8 cellular contexts compared by ENCODE assay signal in genomic region chr7:44309271-44310091, GRCh38. TPM values are rescaled to one million over a fixed set of nuclear protein-coding genes. Genes with fewer than 3 reads are reported as not detected.
DNase-seq lines count a peak whose midpoint lies in the region; ATAC-seq and TF ChIP-seq lines count a peak whose summit lies in the region.

No MANE protein-coding gene starts in this region.

- TF ChIP-seq CTCF in AG04449 (IDR thresholded peaks at IDR 0.05; ENCODE audit: insufficient read depth, low read length, missing control alignments) = no peak
- TF ChIP-seq CTCF in GM23338 (conservative IDR thresholded peaks at IDR 0.05; ENCODE audit: low read depth in 2 of 2) = no peak
- no peak for TF ChIP-seq CTCF in parathyroid adenoma (IDR thresholded peaks at IDR 0.05)

- intact Hi-C loops in activated T-helper 2 cell treated with anti-CD3 and anti-CD28 coated beads, Interferon-gamma antibody, Interleukin-2, Interleukin-4, amounts not matched to agents 10 μg/mL and 5 μg/mL and 100 μg/mL, durations not matched to agents 14 hours and 24 hours and 36 hours (cut with micrococcal nuclease) = no loop called here
- intact Hi-C loops in cardiac septum (cut with DNase I) = no loop called here

- no peaks in the 10 kb centered on the region for H3K36me3 ChIP-seq in GM23338 (ENCODE audit: insufficient read depth)
- no peaks in the 10 kb centered on the region for H3K36me3 ChIP-seq in parathyroid adenoma (ENCODE audit: control insufficient read depth, insufficient read depth, low read length)

- H3K4me1 Mint-ChIP-seq in GM23338 = no peaks in the 10 kb centered on the region
- peaks cover 5% of the 10 kb centered on the region for H3K4me1 Mint-ChIP-seq in activated T-helper 2 cell treated with anti-CD3 and anti-CD28 coated beads, Interferon-gamma antibody, Interleukin-2, Interleukin-4, amounts not matched to agents 10 μg/mL and 5 μg/mL and 100 μg/mL, durations not matched to agents 14 hours and 24 hours and 36 hours (ENCODE audit: low read depth)

- peak overlapping the region; percentile 67 for H3K4me3 Mint-ChIP-seq in GM23338
- no peak overlapping the region for H3K4me3 Mint-ChIP-seq in activated T-helper 2 cell treated with anti-CD3 and anti-CD28 coated beads, Interferon-gamma antibody, Interleukin-2, Interleukin-4, amounts not matched to agents 10 μg/mL and 5 μg/mL and 100 μg/mL, durations not matched to agents 14 hours and 24 hours and 36 hours (ENCODE audit: low read depth)

- H3K9me3 ChIP-seq in parathyroid adenoma (ENCODE audit: control insufficient read depth, low read length) = no peaks in the 10 kb centered on the region

- H3K27me3 Mint-ChIP-seq in GM23338 (ENCODE audit: insufficient read depth, low read depth, poor library complexity) = peaks cover 32% of the 10 kb centered on the region
- peaks cover 19% of the 10 kb centered on the region for H3K27me3 Mint-ChIP-seq in activated T-helper 2 cell treated with anti-CD3 and anti-CD28 coated beads, Interferon-gamma antibody, Interleukin-2, Interleukin-4, amounts not matched to agents 10 μg/mL and 5 μg/mL and 100 μg/mL, durations not matched to agents 14 hours and 24 hours and 36 hours (ENCODE audit: low read depth)

- H3K27me3 ChIP-seq in GM23338 (ENCODE audit: insufficient read depth) (peaks cover 39% of the 10 kb centered on the region), parathyroid adenoma (ENCODE audit: control insufficient read depth, insufficient read depth, low read length) (no peaks in the 10 kb centered on the region)

- H4K20me1 ChIP-seq in GM23338 (replicated peaks; ENCODE audit: insufficient read depth) = no peaks in the 10 kb centered on the region

- no peaks in the 10 kb centered on the region for H3K9me3 Mint-ChIP-seq in GM23338
- H3K9me3 Mint-ChIP-seq in activated T-helper 2 cell treated with anti-CD3 and anti-CD28 coated beads, Interferon-gamma antibody, Interleukin-2, Interleukin-4, amounts not matched to agents 10 μg/mL and 5 μg/mL and 100 μg/mL, durations not matched to agents 14 hours and 24 hours and 36 hours = no peaks in the 10 kb centered on the region

- H3K27ac ChIP-seq in GM23338 (ENCODE audit: low read depth) = no peak overlapping the region
- H3K27ac ChIP-seq in parathyroid adenoma = no peak overlapping the region

- H3K9me2 ChIP-seq in GM23338 (ENCODE audit: insufficient read depth) = no peaks in the 10 kb centered on the region

- ATAC-seq in GM23338 (peak; percentile 86), GM19455 (IDR thresholded peaks at IDR 0.05; ENCODE audit: unreplicated experiment) (no peak), HG02981 (IDR thresholded peaks at IDR 0.05; ENCODE audit: unreplicated experiment) (no peak)

- peak overlapping the region; percentile 45 for H3K4me3 ChIP-seq in AG04449 (ENCODE audit: low read depth, low read length)
- H3K4me3 ChIP-seq in GM23338 = peak overlapping the region; percentile 75
- no peak overlapping the region for H3K4me3 ChIP-seq in parathyroid adenoma (ENCODE audit: low read depth, low read length)

- H3K79me2 ChIP-seq in GM23338 (replicated peaks; ENCODE audit: insufficient read depth) (no peaks in the 10 kb centered on the region), parathyroid adenoma (peaks cover 1% of the 10 kb centered on the region)

- POLR2A ChIA-PET in AG04449 (lab: Yijun Ruan, JAX) = no interaction called here

- no peak overlapping the region for H3K27ac Mint-ChIP-seq in GM23338
- H3K27ac Mint-ChIP-seq in activated T-helper 2 cell treated with anti-CD3 and anti-CD28 coated beads, Interferon-gamma antibody, Interleukin-2, Interleukin-4, amounts not matched to agents 10 μg/mL and 5 μg/mL and 100 μg/mL, durations not matched to agents 14 hours and 24 hours and 36 hours = no peak overlapping the region

- H3K4me2 ChIP-seq in GM23338 (peak overlapping the region; percentile 90), parathyroid adenoma (ENCODE audit: low read length) (peak overlapping the region; percentile 31)

- no peaks in the 10 kb centered on the region for H3F3A ChIP-seq in GM23338 (replicated peaks; ENCODE audit: low read depth)

- H3K36me3 Mint-ChIP-seq in GM23338 (ENCODE audit: low read depth) = no peaks in the 10 kb centered on the region
- H3K36me3 Mint-ChIP-seq in activated T-helper 2 cell treated with anti-CD3 and anti-CD28 coated beads, Interferon-gamma antibody, Interleukin-2, Interleukin-4, amounts not matched to agents 10 μg/mL and 5 μg/mL and 100 μg/mL, durations not matched to agents 14 hours and 24 hours and 36 hours (ENCODE audit: low read depth) = no peaks in the 10 kb centered on the region

- no peak overlapping the region for H3K9ac ChIP-seq in parathyroid adenoma

- CTCF ChIA-PET in AG04449 (lab: Yijun Ruan, JAX) = interaction anchor here (1.3 to 3.0 kb wide), 2 partner anchors 9 to 69 kb away, joined by 4 to 25 read pairs; no protein-coding TSS in a partner anchor

- H2AFZ ChIP-seq in GM23338 = peak overlapping the region; percentile 99
- H2AFZ ChIP-seq in parathyroid adenoma = peak overlapping the region; percentile 63

- DNase-seq in AG04449 (ENCODE audit: low read depth, low spot score) = no peak
- peak; percentile 84 for DNase-seq in GM23338 (ENCODE audit: low spot score)
- peak; percentile 24 for DNase-seq in activated T-helper 2 cell treated with anti-CD3 and anti-CD28 coated beads, Interferon-gamma antibody, Interleukin-2, Interleukin-4, amounts not matched to agents 10 μg/mL and 5 μg/mL and 100 μg/mL, durations not matched to agents 14 hours and 24 hours and 36 hours (ENCODE audit: low spot score)
- DNase-seq in cardiac septum (ENCODE audit: low spot score) = peak; percentile 85
- DNase-seq in KG1 (lab: John Stamatoyannopoulos, UW) = no peak

- H3K4me1 ChIP-seq in GM23338 (ENCODE audit: insufficient read depth) (no peaks in the 10 kb centered on the region), parathyroid adenoma (peaks cover 3% of the 10 kb centered on the region)

TF ChIP-seq in GM23338, 12 proteins besides CTCF, POLR2A, EP300 and RAD21:
- no peak for TF ChIP-seq ZNF462 (CRISPR knock-in tag; IDR thresholded peaks at IDR 0.05)
- TF ChIP-seq POLR2AphosphoS5 (IDR thresholded peaks at IDR 0.05; ENCODE audit: low read depth) = 0 out of 2 replicates have a peak, but pooled peaks have one; percentile 37

RNA-seq across cellular contexts. Expression of gene CAMK2B, which starts 15.9 kb away (rescaled TPM):
- total RNA-seq in GM23338 (2014; rRNA removed; shearing (Covaris generic)) = not detected in 2 replicates
- not detected in 2 replicates for polyA plus RNA-seq in GM23338 (2016; fragmentation: Nextera tagmentation; extraction: Ambion mirVana)
- 1.9 and 2.1 TPM in 2 replicates for total RNA-seq in activated T-helper 2 cell treated with anti-CD3 and anti-CD28 coated beads, Interferon-gamma antibody, Interleukin-2, Interleukin-4, amounts not matched to agents 10 μg/mL and 5 μg/mL and 100 μg/mL, durations not matched to agents 14 hours and 24 hours and 36 hours
- total RNA-seq in cardiac septum = 149 TPM

Comparison
In these comparisons a context has a peak if more than half of its experiments do, and no peak if none do; other contexts are left out.
1. DNase-seq: peak in GM23338 (single experiment), activated T-helper 2 cell treated with anti-CD3 and anti-CD28 coated beads, Interferon-gamma antibody, Interleukin-2, Interleukin-4, amounts not matched to agents 10 μg/mL and 5 μg/mL and 100 μg/mL, durations not matched to agents 14 hours and 24 hours and 36 hours (single experiment) and cardiac septum (single experiment); none in AG04449 (single experiment) and KG1 (single experiment).
2. RNA of gene CAMK2B, which starts 15.9 kb away (total RNA-seq): 149 TPM in cardiac septum (single experiment); 1.9 to 2.1 TPM in activated T-helper 2 cell treated with anti-CD3 and anti-CD28 coated beads, Interferon-gamma antibody, Interleukin-2, Interleukin-4, amounts not matched to agents 10 μg/mL and 5 μg/mL and 100 μg/mL, durations not matched to agents 14 hours and 24 hours and 36 hours and not detected in GM23338; every median in the first group is over 10 times any median in the second.